19 cellular contexts compared by ENCODE assay signal in the genomic region with DNA sequence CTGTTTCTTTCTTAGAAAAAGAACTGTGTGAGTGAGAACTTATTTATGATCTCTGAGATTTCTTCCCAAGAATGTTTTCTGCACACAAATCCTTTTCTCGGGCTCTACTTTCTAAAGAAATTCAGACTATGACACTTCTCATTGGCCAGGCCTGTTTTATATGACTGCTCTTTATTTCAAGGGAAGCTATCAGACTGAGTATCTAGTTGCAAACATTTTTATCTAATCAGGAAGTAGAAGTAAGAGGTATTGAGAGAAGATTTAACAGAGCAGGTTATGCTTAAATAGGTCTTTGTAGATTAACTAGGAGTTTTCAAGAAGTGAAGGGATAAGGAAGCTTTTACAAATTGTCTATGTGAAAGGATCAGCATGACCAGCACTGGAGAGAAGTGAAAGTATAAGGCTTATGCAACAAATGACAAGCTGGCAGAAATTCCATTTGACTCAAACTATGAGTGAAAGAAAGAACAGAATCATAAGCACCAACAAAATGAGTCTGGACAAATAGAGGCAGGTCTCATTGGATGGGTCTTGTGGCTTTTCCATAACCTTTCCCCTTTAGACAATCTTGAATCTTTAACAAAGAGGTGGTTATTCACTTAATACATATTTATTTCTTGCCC.
A peak's percentile ranks its signal among the peaks of the same experiment; 100 is the strongest.
DNase-seq lines count a peak whose midpoint lies in the region; ATAC-seq and TF ChIP-seq lines count a peak whose summit lies in the region.
"Had no signal": no experiment of that assay in that cellular context is flagged by ENCODE, and none has a peak within 500 bp of the region (broad histone marks: within the 10 kb centered on the region; RNA-seq: fewer than 3 reads in every experiment).

No MANE protein-coding gene starts in this region.

- no peak overlapping the region for H3K4me3 ChIP-seq in epithelial cell of esophagus (ENCODE audit: low read length)
- H3K4me3 ChIP-seq: lower lobe of right lung, tibial artery had no signal

- peak; percentile 65 for ATAC-seq in GM18858 (IDR thresholded peaks at IDR 0.05; ENCODE audit: unreplicated experiment)
- ATAC-seq in GM21529 (IDR thresholded peaks at IDR 0.05; ENCODE audit: unreplicated experiment) = peak; percentile 67
- peak; percentile 52 for ATAC-seq in HG03342 (IDR thresholded peaks at IDR 0.05; ENCODE audit: unreplicated experiment)
- no peak for ATAC-seq in GM21576 (IDR thresholded peaks at IDR 0.05; ENCODE audit: unreplicated experiment)
- ATAC-seq: activated naive CD8-positive, alpha-beta T cell treated with anti-CD3 and anti-CD28 coated beads, Interleukin-2, amount 50 U/mL, for 24 hours; foreskin keratinocyte; lower lobe of right lung; T-helper 17 cell had no signal

- POLR2A ChIA-PET in GM10248 (lab: Yijun Ruan, JAX) = no interaction called here

- DNase-seq in epithelial cell of esophagus (ENCODE audit: low read depth) (peak; percentile 1), GM10248 (ENCODE audit: extremely low spot score) (no peak), DMS 273 (lab: John Stamatoyannopoulos, UW; ENCODE audit: unreplicated experiment) (no peak)
- no peak for DNase-seq in activated naive CD4-positive, alpha-beta T cell treated with Interleukin-2 at 50 U/mL for 16 hours
- DNase-seq: activated CD4-positive, CD25-positive, alpha-beta regulatory T cell treated with anti-CD3 and anti-CD28 coated beads, Interleukin-2, amount 50 U/mL, for 72 hours; activated naive CD8-positive, alpha-beta T cell treated with anti-CD3 and anti-CD28 coated beads, Interleukin-2, amount 50 U/mL, for 24 hours; central memory CD4-positive, alpha-beta T cell; DMS79 treated with DMSO at 0.1 percent for 48 hours; foreskin keratinocyte; Karpas-422; lower lobe of right lung; NCI-H187; NCI-H524; T-helper 17 cell; tibial artery had no signal

- TF ChIP-seq CTCF in epithelial cell of esophagus (IDR thresholded peaks at IDR 0.05; ENCODE audit: insufficient read depth, low read depth, low read length, missing control alignments) (no peak), GM10248 (IDR thresholded peaks at IDR 0.05; ENCODE audit: control extremely low read depth, extremely low read depth, low read depth, missing control alignments) (no peak)

- CTCF ChIA-PET in GM10248 (lab: Yijun Ruan, JAX) = interaction anchor here (1.1 kb wide), 1 partner anchor 13 kb away, joined by 3 read pairs; no protein-coding TSS in a partner anchor
